Comparison of ENCODE assay signal across 15 cellular contexts in genomic region chr10:78802406-78802805, GRCh38.
DNase-seq lines count a peak whose midpoint lies in the region; ATAC-seq and TF ChIP-seq lines count a peak whose summit lies in the region.
"Had no signal": no experiment of that assay in that cellular context is flagged by ENCODE, and none has a peak within 500 bp of the region (broad histone marks: within the 10 kb centered on the region; RNA-seq: fewer than 3 reads in every experiment).

No MANE protein-coding gene starts in this region.

- no peak for ATAC-seq in lower lobe of right lung

- no peaks in the 10 kb centered on the region for H3K9me3 Mint-ChIP-seq in activated naive CD4-positive, alpha-beta T cell treated with anti-CD3 and anti-CD28 coated beads for 36 hours

- H3K36me3 Mint-ChIP-seq in activated naive CD4-positive, alpha-beta T cell treated with anti-CD3 and anti-CD28 coated beads for 36 hours (ENCODE audit: low read depth) = no peaks in the 10 kb centered on the region

- CTCF ChIA-PET in activated naive CD4-positive, alpha-beta T cell treated with anti-CD3 and anti-CD28 coated beads for 36 hours (lab: Charles Lee) = interaction anchor here (0.9 kb wide), 1 partner anchor 249 kb away, joined by 3 read pairs; no protein-coding TSS in a partner anchor

- intact Hi-C loops in lower lobe of right lung (cut with DNase I) = no loop called here
- intact Hi-C loops in stomach (cut with DNase I; ENCODE audit: low total_unique reads) = no loop called here
- intact Hi-C loops in activated naive CD4-positive, alpha-beta T cell treated with anti-CD3 and anti-CD28 coated beads for 36 hours (cut with micrococcal nuclease) = no loop called here

- H3K4me1 Mint-ChIP-seq in activated naive CD4-positive, alpha-beta T cell treated with anti-CD3 and anti-CD28 coated beads for 36 hours (ENCODE audit: low read depth) = no peaks in the 10 kb centered on the region

- H3K27me3 ChIP-seq in SJSA1 (replicated peaks) (no peaks in the 10 kb centered on the region), lower lobe of right lung (ENCODE audit: low read depth) (no peaks in the 10 kb centered on the region), stomach (no peaks in the 10 kb centered on the region)
- H3K27me3 ChIP-seq: BE2C had no signal

- H3K4me1 ChIP-seq in SJSA1 (replicated peaks) = peaks cover 62% of the 10 kb centered on the region
- H3K4me1 ChIP-seq in lower lobe of right lung = peaks cover 42% of the 10 kb centered on the region
- H3K4me1 ChIP-seq in stomach = peaks cover 6 to 57% (median 37%) of the 10 kb centered on the region in 4 donors

- peak; percentile 21 for DNase-seq in EH (ENCODE audit: low read depth)
- no peak for DNase-seq in SJSA1 (ENCODE audit: low read depth in 1 of 2, low spot score in 2 of 2)
- no peak for DNase-seq in lower lobe of right lung
- no peak for DNase-seq in stomach
- no peak for DNase-seq in NCI-H2081 treated with DMSO at 0.1 percent for 48 hours (lab: John Stamatoyannopoulos, UW)
- no peak for DNase-seq in activated CD4-positive, alpha-beta T cell treated with anti-CD3 and anti-CD28 coated beads for 48 hours
- no peak for DNase-seq in activated naive CD4-positive, alpha-beta T cell treated with anti-CD3 and anti-CD28 coated beads for 36 hours
- DNase-seq in iPS-NIHi11 (ENCODE audit: low spot score) = no peak
- DNase-seq: activated CD8-positive, alpha-beta memory T cell treated with anti-CD3 and anti-CD28 coated beads, Interleukin-2, amount 50 U/mL, for 4 hours; activated naive CD4-positive, alpha-beta T cell treated with Interleukin-2 at 50 U/mL for 16 hours; effector memory CD4-positive, alpha-beta T cell; foreskin melanocyte; NCI-H1930; stimulated activated CD4-positive, alpha-beta T cell treated with anti-CD3 and anti-CD28 coated beads, Interleukin-15, amount 100 ng/mL, for 24 hours had no signal

- no peak overlapping the region for H3K27ac Mint-ChIP-seq in activated naive CD4-positive, alpha-beta T cell treated with anti-CD3 and anti-CD28 coated beads for 36 hours

- H3K27me3 Mint-ChIP-seq in activated naive CD4-positive, alpha-beta T cell treated with anti-CD3 and anti-CD28 coated beads for 36 hours (ENCODE audit: low read depth) = no peaks in the 10 kb centered on the region

- no peak for TF ChIP-seq EP300 in stomach (IDR thresholded peaks at IDR 0.05)

- peak overlapping the region; percentile 82 for H3K27ac ChIP-seq in SJSA1
- H3K27ac ChIP-seq in lower lobe of right lung = peak overlapping the region; percentile 73
- peak overlapping the region in 4 of 5 donors; percentile 59 to 81 (median 78) for H3K27ac ChIP-seq in stomach

- H3K36me3 ChIP-seq in SJSA1 (no peaks in the 10 kb centered on the region), lower lobe of right lung (no peaks in the 10 kb centered on the region), stomach (no peaks in the 10 kb centered on the region)
- H3K36me3 ChIP-seq: BE2C had no signal

- H3K4me3 ChIP-seq in SJSA1 = no peak overlapping the region
- H3K4me3 ChIP-seq in lower lobe of right lung = no peak overlapping the region
- no peak overlapping the region for H3K4me3 ChIP-seq in stomach

- TF ChIP-seq CTCF in lower lobe of right lung (IDR thresholded peaks at IDR 0.05) = no peak
- TF ChIP-seq CTCF in stomach (IDR thresholded peaks at IDR 0.05) = no peak

- TF ChIP-seq POLR2A in stomach (IDR thresholded peaks at IDR 0.05) = no peak

- no peak overlapping the region for H3K4me3 Mint-ChIP-seq in activated naive CD4-positive, alpha-beta T cell treated with anti-CD3 and anti-CD28 coated beads for 36 hours

- WGBS in stomach, 5 donors = 63 to 74% (median 64%) methylated on average over 5 of the region's 5 CpGs

- H3K9me3 ChIP-seq in SJSA1 (replicated peaks) (no peaks in the 10 kb centered on the region; the same call in 1 of the 2 replicates), lower lobe of right lung (no peaks in the 10 kb centered on the region), stomach (no peaks in the 10 kb centered on the region)
- H3K9me3 ChIP-seq: BE2C had no signal
